Comparison of ENCODE assay signal across 8 cellular contexts in the genomic region with DNA sequence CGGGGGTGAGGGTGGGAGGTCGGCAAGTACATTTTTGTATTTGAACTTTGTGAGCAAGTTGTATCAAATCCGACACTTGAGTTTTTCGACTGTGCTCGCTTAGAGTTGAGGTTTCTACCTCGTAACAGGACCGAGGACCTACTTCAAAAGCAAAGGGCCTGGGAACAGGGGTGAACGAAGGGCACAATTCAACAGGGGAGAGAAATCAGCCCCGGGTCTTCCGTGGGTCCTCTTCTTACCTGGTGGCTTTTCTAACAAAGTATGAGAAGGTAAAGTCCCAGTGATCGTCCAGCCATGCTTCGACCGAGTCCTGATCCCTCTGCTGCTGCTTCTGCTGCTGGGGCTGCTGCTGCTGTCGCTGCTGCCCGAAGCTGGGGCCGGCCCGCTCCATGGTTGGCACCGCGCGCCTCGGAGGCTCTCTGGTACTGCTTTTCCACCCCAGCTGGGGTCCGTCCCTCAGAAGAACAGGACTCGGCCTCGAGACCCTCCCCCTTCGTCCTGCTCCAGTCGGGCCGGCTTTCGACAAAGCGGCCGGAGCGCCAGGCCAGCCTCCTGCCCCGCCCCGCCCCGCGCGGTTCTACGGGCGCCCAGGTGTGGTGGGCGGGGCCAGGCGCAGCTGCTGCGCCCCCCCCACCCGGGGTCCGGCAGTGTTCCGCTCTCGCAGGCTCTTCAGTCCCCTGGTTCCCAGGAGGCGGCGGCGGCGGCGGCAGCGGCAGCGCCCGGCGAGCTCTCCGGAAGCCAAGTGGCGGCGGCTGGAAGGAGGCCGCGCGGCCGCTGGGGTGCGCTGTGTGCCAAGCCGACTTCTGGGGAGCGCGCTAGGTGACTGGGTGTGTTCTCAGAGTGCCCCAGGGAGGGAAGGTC. TPM values are rescaled to one million over a fixed set of nuclear protein-coding genes. Genes with fewer than 3 reads are reported as not detected.
DNase-seq lines count a peak whose midpoint lies in the region; ATAC-seq and TF ChIP-seq lines count a peak whose summit lies in the region.

A gene (minus strand): TSS at position 524 of the 861 bp plus-strand sequence. CDS start 133 bp downstream, at position 391.

- 1% methylated on average over 13 to 50 of the region's 65 CpGs for WGBS in upper lobe of left lung, 2 donors

- H3K4me1 Mint-ChIP-seq in HFFc6 (ENCODE audit: low read depth), result peaks cover 42% of the 10 kb centered on the region

- H3K36me3 Mint-ChIP-seq in HFFc6 (ENCODE audit: low read depth), result no peaks in the 10 kb centered on the region

- CTCF ChIA-PET in GM10248 (lab: Yijun Ruan, JAX), result interaction anchor here (0.6 to 3.6 kb wide), 61 partner anchors 8 to 662 kb away, joined by 3 to 87 read pairs (median 5); a partner anchor contains a TSS

- peak within 1 kb of the TSS; percentile 79 for H3K27ac Mint-ChIP-seq in HFFc6

- H2AFZ ChIP-seq in SU-DHL-6 (ENCODE audit: low read depth, low read length, severe bottlenecking), result peak within 1 kb of the TSS; percentile 82

- peak within 1 kb of the TSS; percentile 69 for H3K4me2 ChIP-seq in SU-DHL-6 (ENCODE audit: low read depth, low read length, poor library complexity, severe bottlenecking)

- no peaks in the 10 kb centered on the region for H3K9me2 ChIP-seq in SU-DHL-6 (replicated peaks; ENCODE audit: insufficient read depth, low read length)

- POLR2A ChIA-PET in GM10248 (lab: Yijun Ruan, JAX), result no interaction called here

- no peaks in the 10 kb centered on the region for H3K9me3 ChIP-seq in SU-DHL-6 (ENCODE audit: insufficient read depth, low read length)
- H3K9me3 ChIP-seq in adipocyte (ENCODE audit: control insufficient read depth, low read length), result no peaks in the 10 kb centered on the region
- no peaks in the 10 kb centered on the region for H3K9me3 ChIP-seq in upper lobe of left lung

- no peaks in the 10 kb centered on the region for H3K79me2 ChIP-seq in SU-DHL-6 (ENCODE audit: insufficient read depth, low read length)

- peak within 1 kb of the TSS; percentile 51 for H3K9ac ChIP-seq in SU-DHL-6 (ENCODE audit: low read length)
- H3K9ac ChIP-seq in adipocyte (ENCODE audit: low read length), result peak within 1 kb of the TSS; percentile 81

- no peaks in the 10 kb centered on the region for H4K20me1 ChIP-seq in SU-DHL-6 (ENCODE audit: low read depth, low read length)

- intact Hi-C loops in left cardiac atrium (cut with DNase I) (loop anchor here in 1 of 2 donors (2.0 kb wide), 1 partner anchor 422 kb away; no protein-coding TSS in a partner anchor), posterior cingulate gyrus (cut with DNase I) (loop anchor here (1.0 to 10.0 kb wide), 2 partner anchors 314 to 422 kb away; no protein-coding TSS in a partner anchor)

- H3K27me3 ChIP-seq in SU-DHL-6 (ENCODE audit: low read length), result no peaks in the 10 kb centered on the region
- no peaks in the 10 kb centered on the region for H3K27me3 ChIP-seq in adipocyte (replicated peaks; ENCODE audit: control insufficient read depth, insufficient read depth, low read length)
- no peaks in the 10 kb centered on the region for H3K27me3 ChIP-seq in upper lobe of left lung

- no peaks in the 10 kb centered on the region for H3F3A ChIP-seq in SU-DHL-6 (ENCODE audit: insufficient read depth)

- H3K4me1 ChIP-seq in adipocyte (ENCODE audit: control insufficient read depth, insufficient read depth, low read length) (peaks cover 8% of the 10 kb centered on the region), upper lobe of left lung (peaks cover 3 to 25% (median 10%) of the 10 kb centered on the region in 4 donors)

- peak; percentile 85 to 91 for ATAC-seq in left cardiac atrium
- ATAC-seq in upper lobe of left lung (ENCODE audit: low FRiP score in 2 of 2), result peak; percentile 92 to 93

- H3K4me3 ChIP-seq in SU-DHL-6 (ENCODE audit: insufficient read depth, low read length, poor library complexity, severe bottlenecking) (peak within 1 kb of the TSS; percentile 49), adipocyte (ENCODE audit: low read length) (peak within 1 kb of the TSS; percentile 91), upper lobe of left lung (peak within 1 kb of the TSS; percentile 62 to 94 (median 84))

- H3K27ac ChIP-seq in SU-DHL-6 (ENCODE audit: low read depth, low read length) (no peak within 1 kb of the TSS; the same call in 1 of the 2 replicates), upper lobe of left lung (peak within 1 kb of the TSS; percentile 82 to 93 (median 86))

- H3K36me3 ChIP-seq in SU-DHL-6 (ENCODE audit: low read length) (no peaks in the 10 kb centered on the region), adipocyte (ENCODE audit: control insufficient read depth, insufficient read depth, low read length, severe bottlenecking) (no peaks in the 10 kb centered on the region), upper lobe of left lung (no peaks in the 10 kb centered on the region)

- peak; percentile 81 for DNase-seq in GM10248 (ENCODE audit: extremely low spot score)
- DNase-seq in HFFc6, result peak; percentile 54
- DNase-seq in NAMALWA (ENCODE audit: low spot score), result peak; percentile 77
- peak; percentile 93 for DNase-seq in adipocyte (ENCODE audit: low read depth)
- peak; percentile 79 for DNase-seq in left cardiac atrium
- DNase-seq in posterior cingulate gyrus, result peak; percentile 51 to 95 (median 76)
- peak; percentile 81 to 97 for DNase-seq in upper lobe of left lung

- peak in 1 of 4 donors; percentile 28 for TF ChIP-seq POLR2A in upper lobe of left lung (IDR thresholded peaks at IDR 0.05)

- TF ChIP-seq CTCF in GM10248 (IDR thresholded peaks at IDR 0.05; ENCODE audit: control extremely low read depth, extremely low read depth, low read depth, missing control alignments), result peak; percentile 90
- peak; percentile 91 for TF ChIP-seq CTCF in HFFc6 (IDR thresholded peaks at IDR 0.05)
- TF ChIP-seq CTCF in SU-DHL-6 (IDR thresholded peaks at IDR 0.05; ENCODE audit: insufficient read depth, low read length, poor library complexity, severe bottlenecking), result peak; percentile 38
- TF ChIP-seq CTCF in upper lobe of left lung (IDR thresholded peaks at IDR 0.05), result peak; percentile 70 to 94 (median 88)

- no peak for TF ChIP-seq EP300 in upper lobe of left lung (IDR thresholded peaks at IDR 0.05)

- no peaks in the 10 kb centered on the region for H3K9me3 Mint-ChIP-seq in HFFc6

- H3K27me3 Mint-ChIP-seq in HFFc6 (ENCODE audit: insufficient read depth), result peaks cover 3% of the 10 kb centered on the region; the same call in 1 of the 2 replicates

- H3K4me3 Mint-ChIP-seq in HFFc6, result peak within 1 kb of the TSS; percentile 92

RNA-seq across cellular contexts. Expression of the gene that starts here (rescaled TPM):
- 10 to 100 TPM; 13.3 to 23.2 (median 18.6) TPM for total RNA-seq in HFFc6 (2021; fragmentation: NEBNext Ultra II Directional; extraction: Animal tissue kit (Norgen Biotek cat#: 25700))
- total RNA-seq in left cardiac atrium (1 to 10 TPM; 7.6 to 8.9 TPM), upper lobe of left lung (10 to 100 TPM; 17.2 to 37.8 (median 22.3) TPM)

Comparison
In these comparisons a context has a peak if more than half of its experiments do, and no peak if none do; other contexts are left out.
1. CTCF ChIP-seq: peak in every context shown above with its lines; median percentile 91 in HFFc6; 90 in GM10248; 88 in upper lobe of left lung; 38 in SU-DHL-6.